19 cellular contexts compared by ENCODE assay signal in the genomic region with DNA sequence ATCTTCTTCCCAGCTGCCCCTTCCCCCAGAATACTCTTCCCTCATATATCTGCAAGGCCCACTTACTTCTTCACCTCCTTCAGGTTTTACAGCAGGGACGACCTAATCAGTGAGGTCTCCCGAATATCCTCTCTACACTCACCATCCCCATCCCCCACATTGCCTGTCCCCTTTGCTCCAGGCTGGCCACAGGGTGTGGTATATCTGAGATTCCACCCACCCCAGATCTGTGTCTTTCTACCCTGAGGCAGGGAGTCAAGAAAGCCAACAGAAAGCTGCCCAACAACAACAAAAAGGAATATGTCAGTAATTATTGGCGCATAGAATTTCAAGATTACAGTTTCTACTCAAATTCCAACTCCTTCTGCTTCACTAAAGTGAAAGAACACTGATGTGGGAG. TPM values are rescaled to one million over a fixed set of nuclear protein-coding genes. Genes with fewer than 3 reads are reported as not detected.
"Had no signal": no experiment of that assay in that cellular context is flagged by ENCODE, and none has a peak within 500 bp of the region (broad histone marks: within the 10 kb centered on the region; RNA-seq: fewer than 3 reads in every experiment).

No MANE protein-coding gene starts in this region.

- H3K4me3 Mint-ChIP-seq: activated CD4-positive, alpha-beta memory T cell treated with anti-CD3 and anti-CD28 coated beads, Interleukin-2, amount 10 ng/mL, durations not matched to agents 7 days and 5 days; activated CD4-positive, alpha-beta T cell treated with anti-CD3 and anti-CD28 coated beads for 36 hours; brain; dendritic cell treated with granulocyte-macrophage colony-stimulating factor and Interleukin-4, amounts not matched to agents 40 ng/mL and 50 ng/mL, for 4 days; effector memory CD8-positive, alpha-beta T cell; naive thymus-derived CD4-positive, alpha-beta T cell; stimulated activated naive CD8-positive, alpha-beta T cell treated with anti-CD3 and anti-CD28 coated beads, Interleukin-15, amount 100 ng/mL, for 72 hours had no signal

- DNase-seq: activated CD4-positive, alpha-beta memory T cell treated with anti-CD3 and anti-CD28 coated beads, Interleukin-2, amount 10 ng/mL, durations not matched to agents 7 days and 5 days; activated CD4-positive, alpha-beta T cell treated with anti-CD3 and anti-CD28 coated beads for 36 hours; activated CD8-positive, alpha-beta memory T cell treated with anti-CD3 and anti-CD28 coated beads, Interleukin-2, amount 50 U/mL, for 4 hours; activated naive CD4-positive, alpha-beta T cell; effector memory CD8-positive, alpha-beta T cell; erythroblast; hypothalamus; midbrain; naive thymus-derived CD4-positive, alpha-beta T cell; occipital lobe; stimulated activated CD4-positive, alpha-beta T cell treated with anti-CD3 and anti-CD28 coated beads, Interleukin-4, amount 100 ng/mL, for 24 hours; stimulated activated naive CD8-positive, alpha-beta T cell treated with anti-CD3 and anti-CD28 coated beads, Interleukin-15, amount 100 ng/mL, for 72 hours; uterus had no signal

- H3K4me3 ChIP-seq: thoracic aorta, uterus had no signal

- H3K27ac ChIP-seq: thoracic aorta, uterus, VCaP had no signal

- H3K9me3 ChIP-seq: thoracic aorta, uterus had no signal

- ATAC-seq: activated CD4-positive, alpha-beta T cell treated with anti-CD3 and anti-CD28 coated beads for 36 hours; effector memory CD8-positive, alpha-beta T cell; naive thymus-derived CD4-positive, alpha-beta T cell; stimulated activated naive CD8-positive, alpha-beta T cell treated with anti-CD3 and anti-CD28 coated beads, Interleukin-15, amount 100 ng/mL, for 72 hours had no signal

- H3K36me3 ChIP-seq: thoracic aorta, uterus had no signal

- H3K27me3 ChIP-seq: uterus had no signal

- H3K27ac Mint-ChIP-seq: activated CD4-positive, alpha-beta memory T cell treated with anti-CD3 and anti-CD28 coated beads, Interleukin-2, amount 10 ng/mL, durations not matched to agents 7 days and 5 days; activated CD4-positive, alpha-beta T cell treated with anti-CD3 and anti-CD28 coated beads for 36 hours; dendritic cell treated with granulocyte-macrophage colony-stimulating factor and Interleukin-4, amounts not matched to agents 40 ng/mL and 50 ng/mL, for 4 days; effector memory CD8-positive, alpha-beta T cell; stimulated activated naive CD8-positive, alpha-beta T cell treated with anti-CD3 and anti-CD28 coated beads, Interleukin-15, amount 100 ng/mL, for 72 hours had no signal

- H3K4me1 ChIP-seq: uterus had no signal

- H3K36me3 Mint-ChIP-seq: brain; naive thymus-derived CD4-positive, alpha-beta T cell had no signal

- H3K9me3 Mint-ChIP-seq: activated CD4-positive, alpha-beta memory T cell treated with anti-CD3 and anti-CD28 coated beads, Interleukin-2, amount 10 ng/mL, durations not matched to agents 7 days and 5 days; brain; dendritic cell treated with granulocyte-macrophage colony-stimulating factor and Interleukin-4, amounts not matched to agents 40 ng/mL and 50 ng/mL, for 4 days; effector memory CD8-positive, alpha-beta T cell; naive thymus-derived CD4-positive, alpha-beta T cell; stimulated activated naive CD8-positive, alpha-beta T cell treated with anti-CD3 and anti-CD28 coated beads, Interleukin-15, amount 100 ng/mL, for 72 hours had no signal

- H3K27me3 Mint-ChIP-seq: effector memory CD8-positive, alpha-beta T cell; stimulated activated naive CD8-positive, alpha-beta T cell treated with anti-CD3 and anti-CD28 coated beads, Interleukin-15, amount 100 ng/mL, for 72 hours had no signal

RNA-seq across cellular contexts. Expression of a gene that starts 30.0 kb away (rescaled TPM):
- total RNA-seq: activated CD4-positive, alpha-beta memory T cell treated with anti-CD3 and anti-CD28 coated beads, Interleukin-2, amount 10 ng/mL, durations not matched to agents 7 days and 5 days; lower leg skin; naive thymus-derived CD4-positive, alpha-beta T cell; T-helper 2 cell treated with Interferon-gamma antibody and Interleukin-4, amounts not matched to agents 100 ng/mL and 5 ng/mL, for 36 hours; thoracic aorta had no signal
- polyA plus RNA-seq: naive thymus-derived CD4-positive, alpha-beta T cell had no signal
